14 cellular contexts compared by ENCODE assay signal in the genomic region with DNA sequence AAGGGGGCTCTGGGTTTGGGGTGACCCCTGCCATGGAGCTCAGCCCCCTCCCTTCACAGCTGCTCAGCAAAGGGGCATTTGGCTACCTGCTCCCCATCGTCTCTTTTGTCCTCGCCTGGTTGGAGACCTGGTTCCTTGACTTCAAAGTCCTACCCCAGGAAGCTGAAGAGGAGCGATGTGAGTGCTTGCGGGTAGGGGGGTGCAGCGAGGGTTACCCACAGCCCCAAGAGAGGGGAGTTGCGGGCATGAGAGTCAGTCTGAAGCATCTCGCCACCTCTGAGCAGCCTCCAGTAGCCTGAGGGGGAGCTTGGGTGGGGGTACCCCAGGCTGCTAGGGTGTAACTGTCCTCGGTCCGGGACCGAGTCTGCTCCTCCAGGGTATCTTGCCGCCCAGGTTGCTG. TPM values are rescaled to one million over a fixed set of nuclear protein-coding genes. Genes with fewer than 3 reads are reported as not detected.
DNase-seq lines count a peak whose midpoint lies in the region; ATAC-seq and TF ChIP-seq lines count a peak whose summit lies in the region.
"Had no signal": no experiment of that assay in that cellular context is flagged by ENCODE, and none has a peak within 500 bp of the region (broad histone marks: within the 10 kb centered on the region; RNA-seq: fewer than 3 reads in every experiment).

No MANE protein-coding gene starts in this region.

- no peaks in the 10 kb centered on the region for H3K9me3 Mint-ChIP-seq in CD8-positive, alpha-beta T cell

- POLR2A ChIA-PET in CD8-positive, alpha-beta T cell (lab: Charles Lee): interaction anchor here (0.8 to 1.1 kb wide), 2 partner anchors 10 to 30 kb away, joined by 3 read pairs; a partner anchor contains a TSS

- H3K4me3 Mint-ChIP-seq in CD8-positive, alpha-beta T cell: peak overlapping the region; percentile 49

- no peak overlapping the region for H3K27ac ChIP-seq in BLaER1
- H3K27ac ChIP-seq in CD8-positive, alpha-beta T cell (ENCODE audit: low read depth, low read length): no peak overlapping the region
- peak overlapping the region in 3 of 4 donors; percentile 67 to 74 (median 72) for H3K27ac ChIP-seq in gastroesophageal sphincter
- H3K27ac ChIP-seq in spleen: peak overlapping the region in 3 of 8 donors; percentile 76 to 85 (median 76)
- H3K27ac ChIP-seq: PC-9 had no signal

- peak overlapping the region; percentile 89 for H3K4me2 ChIP-seq in BLaER1
- H3K4me2 ChIP-seq: PC-9 had no signal

- peaks cover 69% of the 10 kb centered on the region for H3K36me3 ChIP-seq in BLaER1
- peaks cover 21% of the 10 kb centered on the region for H3K36me3 ChIP-seq in CD8-positive, alpha-beta T cell (ENCODE audit: insufficient read depth, low read length)
- peaks cover 0 to 94% of the 10 kb centered on the region in 2 donors for H3K36me3 ChIP-seq in gastroesophageal sphincter
- peaks cover 3 to 100% (median 68%) of the 10 kb centered on the region in 6 donors for H3K36me3 ChIP-seq in spleen

- CTCF ChIA-PET in CD8-positive, alpha-beta T cell (lab: Charles Lee): interaction anchor here (10.0 kb wide), 1 partner anchor 37 kb away, joined by 143 read pairs; no protein-coding TSS in a partner anchor

- peak; percentile 54 for ATAC-seq in CD8-positive, alpha-beta T cell
- no peak for ATAC-seq in gastroesophageal sphincter
- ATAC-seq: K562 had no signal

- intact Hi-C loops in CD8-positive, alpha-beta T cell (cut with DNase I, micrococcal nuclease): no loop called here
- intact Hi-C loops in spleen (cut with DNase I; ENCODE audit: low total_unique reads): no loop called here

- H3K27me3 Mint-ChIP-seq in CD8-positive, alpha-beta T cell (ENCODE audit: low read depth): no peaks in the 10 kb centered on the region

- H3K27ac Mint-ChIP-seq in CD8-positive, alpha-beta T cell: peak overlapping the region; percentile 92

- TF ChIP-seq CTCF in CD8-positive, alpha-beta T cell (IDR thresholded peaks at IDR 0.05): no peak
- no peak for TF ChIP-seq CTCF in gastroesophageal sphincter (IDR thresholded peaks at IDR 0.05)
- no peak for TF ChIP-seq CTCF in spleen (IDR thresholded peaks at IDR 0.05 in 8 of 11, conservative IDR thresholded peaks at IDR 0.05 in 3 of 11)

- peaks cover 62% of the 10 kb centered on the region for H3K36me3 Mint-ChIP-seq in CD8-positive, alpha-beta T cell

- no CpG with 5 or more reads among the region's 11 CpGs for WGBS in gastroesophageal sphincter (ENCODE audit: low coverage in 1 of 2), 2 donors
- WGBS in spleen, 5 donors: 74 to 93% (median 85%) methylated on average over 6 to 11 of the region's 11 CpGs

- no peaks in the 10 kb centered on the region for H3K9me3 ChIP-seq in BLaER1
- no peaks in the 10 kb centered on the region for H3K9me3 ChIP-seq in CD8-positive, alpha-beta T cell (ENCODE audit: low read length)
- no peaks in the 10 kb centered on the region for H3K9me3 ChIP-seq in gastroesophageal sphincter
- no peaks in the 10 kb centered on the region for H3K9me3 ChIP-seq in spleen

- peaks cover 5% of the 10 kb centered on the region; the same call in 1 of the 2 replicates for H3K27me3 ChIP-seq in BLaER1
- H3K27me3 ChIP-seq in CD8-positive, alpha-beta T cell (ENCODE audit: insufficient read depth, low read length): no peaks in the 10 kb centered on the region
- no peaks in the 10 kb centered on the region for H3K27me3 ChIP-seq in gastroesophageal sphincter
- H3K27me3 ChIP-seq in spleen (replicated peaks in 1 of 7): no peaks in the 10 kb centered on the region

- H3K9ac ChIP-seq in BLaER1: no peak overlapping the region

- no peak for TF ChIP-seq EP300 in gastroesophageal sphincter (IDR thresholded peaks at IDR 0.05)

- peaks cover 83% of the 10 kb centered on the region for H4K20me1 ChIP-seq in BLaER1

- H3K4me1 ChIP-seq in BLaER1 (peaks cover 71% of the 10 kb centered on the region), gastroesophageal sphincter (peaks cover 0 to 58% (median 10%) of the 10 kb centered on the region in 3 donors), spleen (peaks cover 0 to 81% (median 30%) of the 10 kb centered on the region in 6 donors)
- H3K4me1 ChIP-seq in CD8-positive, alpha-beta T cell (ENCODE audit: insufficient read depth, low read length): peaks cover 58% of the 10 kb centered on the region

- TF ChIP-seq POLR2A in gastroesophageal sphincter (IDR thresholded peaks at IDR 0.05) (no peak), spleen (IDR thresholded peaks at IDR 0.05) (no peak)

- peaks cover 47% of the 10 kb centered on the region for H3K4me1 Mint-ChIP-seq in CD8-positive, alpha-beta T cell (ENCODE audit: low read depth)

- H3K4me3 ChIP-seq in BLaER1 (no peak overlapping the region), gastroesophageal sphincter (no peak overlapping the region), spleen (no peak overlapping the region)
- H3K4me3 ChIP-seq in CD8-positive, alpha-beta T cell (ENCODE audit: low read depth, low read length): no peak overlapping the region
- H3K4me3 ChIP-seq: K562, PC-9 had no signal

- peak in 1 of 7 experiments; percentile 43 for DNase-seq in CD8-positive, alpha-beta T cell
- DNase-seq in spleen (peak; percentile 56), Ammon's horn (ENCODE audit: low spot score) (no peak), RPMI8226 (no peak), islet precursor cell (no peak)
- DNase-seq: GOT3, NCI-H446 treated with DMSO at 0.1 percent for 48 hours, NCI-H748 treated with DMSO at 0.1 percent for 48 hours, PC-9, SHP77 had no signal

RNA-seq across cellular contexts. Expression of a gene that starts 6.8 kb away (rescaled TPM):
- 1 to 10 TPM; 4.2 to 5.2 TPM for total RNA-seq in CD8-positive, alpha-beta T cell
- total RNA-seq in gastroesophageal sphincter: 1 to 10 TPM in 3 of 4 donors, under 1 TPM in 1; 0.25 to 3.6 (median 1.5) TPM
- 1 to 10 TPM; 1.5 to 3.1 (median 2.2) TPM for total RNA-seq in spleen
- 1 to 10 TPM; 1.6 to 3.2 (median 2.0) TPM for polyA plus RNA-seq in spleen

RNA-seq across cellular contexts. Expression of a gene that starts 9.9 kb away (rescaled TPM):
- under 1 TPM in 1 of 2 experiments, not detected in 1; 0.43 TPM for total RNA-seq in CD8-positive, alpha-beta T cell
- total RNA-seq in gastroesophageal sphincter (10 to 100 TPM in 1 of 4 donors, 1 to 10 TPM in 3; 6.7 to 11.7 (median 7.5) TPM), spleen (1 to 10 TPM in 1 of 7 donors, under 1 TPM in 2, not detected in 4; 0.47 to 2.4 (median 0.51) TPM)
- polyA plus RNA-seq in spleen: under 1 TPM; 0.28 to 0.93 (median 0.80) TPM
- polyA plus RNA-seq: BJ had no signal

RNA-seq across cellular contexts. Expression of a gene that starts 21.4 kb away (rescaled TPM):
- 100 to 1,000 TPM; 102 to 118 TPM for total RNA-seq in CD8-positive, alpha-beta T cell
- total RNA-seq in gastroesophageal sphincter (10 to 100 TPM; 24.5 to 41.4 (median 27.5) TPM), spleen (100 to 1,000 TPM in 3 of 7 donors, 10 to 100 TPM in 4; 73.9 to 166 (median 98.7) TPM)
- polyA plus RNA-seq in spleen: 100 to 1,000 TPM in 2 of 3 donors, 10 to 100 TPM in 1; 59.5 to 119 (median 102) TPM

RNA-seq across cellular contexts. Expression of a gene that starts 29.5 kb away (rescaled TPM):
- total RNA-seq in CD8-positive, alpha-beta T cell: 10 to 100 TPM; 20.9 to 22.6 TPM
- total RNA-seq in gastroesophageal sphincter (10 to 100 TPM in 3 of 4 donors, 1 to 10 TPM in 1; 9.9 to 13.6 (median 11.1) TPM), spleen (10 to 100 TPM; 15.5 to 27.4 (median 20.7) TPM)
- polyA plus RNA-seq in spleen: 10 to 100 TPM; 11.5 to 21.3 (median 18.3) TPM

RNA-seq across cellular contexts. Expression of a gene that starts 31.6 kb away (rescaled TPM):
- total RNA-seq in CD8-positive, alpha-beta T cell: not detected
- total RNA-seq in gastroesophageal sphincter (10 to 100 TPM in 1 of 4 donors, 1 to 10 TPM in 3; 2.7 to 12.2 (median 8.6) TPM), spleen (not detected)
- under 1 TPM in 2 of 3 donors, not detected in 1; 0.06 to 0.26 TPM for polyA plus RNA-seq in spleen
- total RNA-seq: PC-9 had no signal
- polyA plus RNA-seq: BJ had no signal

Comparison
In these comparisons a context has a peak if more than half of its experiments do, and no peak if none do; other contexts are left out.
1. H3K27ac ChIP-seq: peak in gastroesophageal sphincter (3 of 4); none in BLaER1 (single experiment) and CD8-positive, alpha-beta T cell (single experiment).